ENCODE assay signal across 27 cellular contexts in genomic region chr11:108035690-108036089, GRCh38. TPM values are rescaled to one million over a fixed set of nuclear protein-coding genes. Genes with fewer than 3 reads are reported as not detected.
DNase-seq lines count a peak whose midpoint lies in the region; TF ChIP-seq lines count a peak whose summit lies in the region.
"Had no signal": no experiment of that assay in that cellular context is flagged by ENCODE, and none has a peak within 500 bp of the region (broad histone marks: within the 10 kb centered on the region; RNA-seq: fewer than 3 reads in every experiment).

No MANE protein-coding gene starts in this region.

- no CpG with 5 or more reads among the region's 4 CpGs for WGBS in mesendoderm (ENCODE audit: extremely low coverage, insufficient coverage, low lambda C conversion rate)
- WGBS in spleen, 5 donors = 94 to 99% (median 97%) methylated on average over 4 of the region's 4 CpGs

- H2AK5ac ChIP-seq in mesendoderm (ENCODE audit: low read length) = no peak overlapping the region

- H3K27me3 ChIP-seq in AG04450 (ENCODE audit: control insufficient read depth, insufficient read depth, low read length) = no peaks in the 10 kb centered on the region
- no peaks in the 10 kb centered on the region for H3K27me3 ChIP-seq in mesendoderm (ENCODE audit: insufficient read depth, low read length, poor library complexity)
- no peaks in the 10 kb centered on the region for H3K27me3 ChIP-seq in spleen (replicated peaks in 1 of 7)
- no peaks in the 10 kb centered on the region for H3K27me3 ChIP-seq in brain microvascular endothelial cell (replicated peaks)
- H3K27me3 ChIP-seq: dorsolateral prefrontal cortex, esophagus squamous epithelium, stomach, thyroid gland, vagina had no signal

- no peak overlapping the region for H3K4ac ChIP-seq in mesendoderm (ENCODE audit: low read depth, low read length)

- H3K79me2 ChIP-seq in mesendoderm (ENCODE audit: control insufficient read depth, insufficient read depth, low read length) = peaks cover 5% of the 10 kb centered on the region

- no peak overlapping the region for H2BK15ac ChIP-seq in mesendoderm (replicated peaks; ENCODE audit: low read depth)

- no peak overlapping the region for H3K4me2 ChIP-seq in mesendoderm (ENCODE audit: low read length)

- no peak for DNase-seq in AG04450 (ENCODE audit: low read depth, low spot score)
- DNase-seq in endothelial cell (ENCODE audit: low spot score) = no peak
- peak; percentile 31 for DNase-seq in mesendoderm
- DNase-seq in spleen = no peak
- DNase-seq in stimulated activated naive CD4-positive, alpha-beta T cell treated with Interleukin-2 at 50 U/mL for 16 hours (lab: John Stamatoyannopoulos, UW) = no peak
- no peak for DNase-seq in brain microvascular endothelial cell
- DNase-seq: activated CD4-positive, alpha-beta memory T cell treated with anti-CD3 and anti-CD28 coated beads, Interleukin-2, amount 10 ng/mL, durations not matched to agents 7 days and 5 days; activated CD8-positive, alpha-beta memory T cell treated with anti-CD3 and anti-CD28 coated beads, Interleukin-2, amount 50 U/mL, for 4 hours; activated naive CD4-positive, alpha-beta T cell; activated naive CD8-positive, alpha-beta T cell treated with anti-CD3 and anti-CD28 coated beads, Interleukin-2, amount 50 U/mL, for 24 hours; cerebellar nuclear complex; dorsolateral prefrontal cortex; esophagus squamous epithelium; hypothalamus; Karpas-422; lower lobe of right lung; naive thymus-derived CD8-positive, alpha-beta T cell; NCI-H1930; NCI-H345; SHP77; stimulated activated CD8-positive, alpha-beta memory T cell treated with anti-CD3 and anti-CD28 coated beads, Interleukin-4, amount 100 ng/mL, for 48 hours; stomach; thyroid gland had no signal

- no peaks in the 10 kb centered on the region for H3K4me1 ChIP-seq in HEK293 (ENCODE audit: control insufficient read depth, insufficient read depth, low read length)
- no peaks in the 10 kb centered on the region for H3K4me1 ChIP-seq in mesendoderm (ENCODE audit: control insufficient read depth, low read depth, low read length)
- H3K4me1 ChIP-seq in spleen = peaks cover 0 to 5% (median 0%) of the 10 kb centered on the region in 6 donors
- H3K4me1 ChIP-seq: esophagus squamous epithelium, lower lobe of right lung, vagina had no signal

- H3K4me1 Mint-ChIP-seq in endothelial cell (ENCODE audit: unreplicated experiment) = peaks cover 6% of the 10 kb centered on the region
- H3K4me1 Mint-ChIP-seq: activated CD4-positive, alpha-beta memory T cell treated with anti-CD3 and anti-CD28 coated beads, Interleukin-2, amount 10 ng/mL, durations not matched to agents 7 days and 5 days had no signal

- H3K9ac ChIP-seq in mesendoderm (ENCODE audit: low read length) = no peak overlapping the region

- CTCF ChIA-PET in AG04450 (lab: Charles Lee) (interaction anchor here (0.5 kb wide), 1 partner anchor 254 kb away, joined by 3 read pairs; no protein-coding TSS in a partner anchor), HEK293 (lab: Yijun Ruan, JAX) (interaction anchor here (0.7 kb wide), 1 partner anchor 11 kb away, joined by 3 read pairs; no protein-coding TSS in a partner anchor)

- H3K27ac ChIP-seq in AG04450 (ENCODE audit: low read depth, low read length) = peak overlapping the region; percentile 34
- no peak overlapping the region for H3K27ac ChIP-seq in HEK293 (ENCODE audit: extremely low read depth, low read depth, low read length)
- H3K27ac ChIP-seq in mesendoderm (ENCODE audit: low read depth, low read length) = no peak overlapping the region
- H3K27ac ChIP-seq in spleen = no peak overlapping the region
- no peak overlapping the region for H3K27ac ChIP-seq in brain microvascular endothelial cell
- H3K27ac ChIP-seq: dorsolateral prefrontal cortex, esophagus squamous epithelium, HL-60, lower lobe of right lung, stomach, thyroid gland, vagina had no signal

- H3K18ac ChIP-seq in mesendoderm (ENCODE audit: low read length) = no peak overlapping the region

- H4K8ac ChIP-seq in mesendoderm (ENCODE audit: low read depth, low read length) = no peak overlapping the region

- H3K9me3 ChIP-seq in AG04450 (ENCODE audit: control insufficient read depth, insufficient read depth, low read length) (no peaks in the 10 kb centered on the region), HEK293 (ENCODE audit: control insufficient read depth, insufficient read depth, low read depth, low read length) (no peaks in the 10 kb centered on the region), spleen (peaks cover 0 to 9% (median 0%) of the 10 kb centered on the region in 8 donors)
- H3K9me3 ChIP-seq: esophagus squamous epithelium, lower lobe of right lung, stomach, thyroid gland, vagina had no signal

- in situ Hi-C loops in brain microvascular endothelial cell (cut with HindIII; ENCODE audit: low pct_ligation_motif_present, low sequenced_read_pairs) = no loop called here

- peaks cover 0 to 52% of the 10 kb centered on the region in 2 experiments; a peak in 1 of 3 replicates for H3K36me3 ChIP-seq in HEK293 (ENCODE audit: control insufficient read depth in 2 of 2, insufficient read depth in 1 of 2, low read length in 2 of 2)
- H3K36me3 ChIP-seq in mesendoderm (ENCODE audit: control insufficient read depth, insufficient read depth, low read length) = peaks cover 6% of the 10 kb centered on the region
- peaks cover 0 to 86% (median 33%) of the 10 kb centered on the region in 6 donors for H3K36me3 ChIP-seq in spleen
- H3K36me3 ChIP-seq in brain microvascular endothelial cell (replicated peaks) = peaks cover 13% of the 10 kb centered on the region
- H3K36me3 ChIP-seq: thyroid gland had no signal

- H3K79me1 ChIP-seq in mesendoderm (ENCODE audit: low read length) = peaks cover 6% of the 10 kb centered on the region

- peak overlapping the region; percentile 15 for H3K56ac ChIP-seq in mesendoderm (ENCODE audit: low read length)

- POLR2A ChIA-PET in AG04450 (lab: Yijun Ruan, JAX) = no interaction called here
- POLR2A ChIA-PET in HEK293 (lab: Yijun Ruan, JAX) = no interaction called here

- intact Hi-C loops in spleen (cut with DNase I; ENCODE audit: low total_unique reads) = no loop called here

- H3K4me3 Mint-ChIP-seq in endothelial cell (ENCODE audit: unreplicated experiment) = no peak overlapping the region
- H3K4me3 Mint-ChIP-seq: activated CD4-positive, alpha-beta memory T cell treated with anti-CD3 and anti-CD28 coated beads, Interleukin-2, amount 10 ng/mL, durations not matched to agents 7 days and 5 days; activated naive CD8-positive, alpha-beta T cell treated with anti-CD3 and anti-CD28 coated beads, Interleukin-2, amount 50 U/mL, for 24 hours; naive thymus-derived CD8-positive, alpha-beta T cell had no signal

- H2BK5ac ChIP-seq in mesendoderm (ENCODE audit: low read length) = no peak overlapping the region

- peaks cover 2% of the 10 kb centered on the region for H3K27me3 Mint-ChIP-seq in endothelial cell (ENCODE audit: unreplicated experiment)
- H3K27me3 Mint-ChIP-seq: activated CD4-positive, alpha-beta memory T cell treated with anti-CD3 and anti-CD28 coated beads, Interleukin-2, amount 10 ng/mL, durations not matched to agents 7 days and 5 days; activated naive CD8-positive, alpha-beta T cell treated with anti-CD3 and anti-CD28 coated beads, Interleukin-2, amount 50 U/mL, for 24 hours; naive thymus-derived CD8-positive, alpha-beta T cell had no signal

- peak overlapping the region; percentile 32 for H3K27ac Mint-ChIP-seq in endothelial cell (ENCODE audit: unreplicated experiment)
- H3K27ac Mint-ChIP-seq: activated CD4-positive, alpha-beta memory T cell treated with anti-CD3 and anti-CD28 coated beads, Interleukin-2, amount 10 ng/mL, durations not matched to agents 7 days and 5 days; activated naive CD8-positive, alpha-beta T cell treated with anti-CD3 and anti-CD28 coated beads, Interleukin-2, amount 50 U/mL, for 24 hours had no signal

- no peak overlapping the region for H3K23ac ChIP-seq in mesendoderm (ENCODE audit: low read length)

- no peak overlapping the region for H4K5ac ChIP-seq in mesendoderm (ENCODE audit: low read length)

- TF ChIP-seq POLR2A in spleen (IDR thresholded peaks at IDR 0.05) = no peak

- no peak for TF ChIP-seq CTCF in AG04450 (IDR thresholded peaks at IDR 0.05; ENCODE audit: low read depth, low read length)
- TF ChIP-seq CTCF in HEK293 (tag by site-specific recombination; IDR thresholded peaks at IDR 0.05) = no peak
- TF ChIP-seq CTCF in endothelial cell (IDR thresholded peaks at IDR 0.05; ENCODE audit: unreplicated experiment) = no peak
- no peak for TF ChIP-seq CTCF in spleen (IDR thresholded peaks at IDR 0.05 in 8 of 11, conservative IDR thresholded peaks at IDR 0.05 in 3 of 11)
- no peak for TF ChIP-seq CTCF in brain microvascular endothelial cell (IDR thresholded peaks at IDR 0.05; ENCODE audit: low read depth, low read length, missing control alignments)

- H2BK120ac ChIP-seq in mesendoderm (ENCODE audit: low read depth, low read length) = no peak overlapping the region

- H3K9me3 Mint-ChIP-seq in endothelial cell (ENCODE audit: unreplicated experiment) = no peaks in the 10 kb centered on the region

- peaks cover 25% of the 10 kb centered on the region for H3K36me3 Mint-ChIP-seq in endothelial cell (ENCODE audit: low read depth, unreplicated experiment)

- no peak overlapping the region for H3K4me3 ChIP-seq in AG04450 (ENCODE audit: low read depth, low read length)
- no peak overlapping the region for H3K4me3 ChIP-seq in HEK293 (ENCODE audit: low read depth, low read length)
- H3K4me3 ChIP-seq in mesendoderm (ENCODE audit: low read length) = no peak overlapping the region
- H3K4me3 ChIP-seq in spleen = no peak overlapping the region
- H3K4me3 ChIP-seq in brain microvascular endothelial cell (ENCODE audit: low read depth, low read length) = no peak overlapping the region
- H3K4me3 ChIP-seq: dorsolateral prefrontal cortex, esophagus squamous epithelium, GM12878, lower lobe of right lung, stomach, thyroid gland, vagina had no signal

TF ChIP-seq in HEK293, 187 proteins besides CTCF, POLR2A, EP300 and RAD21:
- TF ChIP-seq OSR2 (tag by site-specific recombination; IDR thresholded peaks at IDR 0.05) (peak; percentile 41; the same call in 1 of the 2 replicates), AEBP2 (tag by site-specific recombination; IDR thresholded peaks at IDR 0.05; ENCODE audit: borderline replicate concordance) (no peak)

RNA-seq across cellular contexts. Expression of gene CUL5, which starts 27.0 kb away (rescaled TPM):
- polyA plus RNA-seq in AG04450 (2011; rRNA removed) (17.1 and 26.0 TPM in 2 replicates), spleen (1 to 10 TPM; 5.5 to 7.6 (median 6.6) TPM)
- 38.0 and 40.9 TPM in 2 replicates for polyA minus RNA-seq in AG04450 (2011; rRNA and poly(A)+ RNA removed)
- total RNA-seq in endothelial cell (ENCODE audit: unreplicated experiment) (38.9 TPM), spleen (10 to 100 TPM; 31.6 to 42.7 (median 38.3) TPM)
- polyA plus RNA-seq in mesendoderm (2013, experiment 1 of 2) = 17.5 TPM
- polyA plus RNA-seq in mesendoderm (2013, experiment 2 of 2) = 18.2 TPM
